ENCODE assay signal across 19 cellular contexts in genomic region chr16:56974549-56975300, GRCh38. TPM values are rescaled to one million over a fixed set of nuclear protein-coding genes. Genes with fewer than 3 reads are reported as not detected.
DNase-seq lines count a peak whose midpoint lies in the region; ATAC-seq, FAIRE-seq and TF ChIP-seq lines count a peak whose summit lies in the region.
"Had no signal": no experiment of that assay in that cellular context is flagged by ENCODE, and none has a peak within 500 bp of the region (broad histone marks: within the 10 kb centered on the region; RNA-seq: fewer than 3 reads in every experiment).

No MANE protein-coding gene starts in this region.

- no peaks in the 10 kb centered on the region for H3K9me1 ChIP-seq in K562 (ENCODE audit: control insufficient read depth, insufficient read depth, low read length)

- FAIRE-seq in K562 (lab: Jason Lieb, UNC) = no peak
- FAIRE-seq: bronchial epithelial cell had no signal

- H3K27ac Mint-ChIP-seq in CD4-positive, alpha-beta memory T cell = peak overlapping the region in 4 of 7 donors; percentile 30 to 70 (median 54)
- H3K27ac Mint-ChIP-seq in nephron progenitor cell = no peak overlapping the region
- H3K27ac Mint-ChIP-seq: GM23338 had no signal

- CTCF ChIA-PET in CD4-positive, alpha-beta memory T cell (lab: Charles Lee; ENCODE audit: partially characterized antibody) = interaction anchor here (2.9 to 3.8 kb wide), 2 partner anchors 10 to 11 kb away, joined by 18 to 19 read pairs; no protein-coding TSS in a partner anchor
- CTCF ChIA-PET in K562 (lab: Yijun Ruan, JAX; ENCODE audit: low intra/inter-chr PET ratio) = no interaction called here

- peak overlapping the region in 1 of 11 experiments; percentile 4; a peak in 1 of 22 replicates for H3K27ac ChIP-seq in BLaER1 treated with 17β-estradiol and CSF1 and Interleukin-3, amounts not matched to agents 10 nM and 100 nM
- H3K27ac ChIP-seq in CD4-positive, alpha-beta memory T cell (ENCODE audit: low read depth, low read length) = no peak overlapping the region
- no peak overlapping the region for H3K27ac ChIP-seq in K562 (ENCODE audit: extremely low read depth, low read depth, low read length)
- H3K27ac ChIP-seq: dorsolateral prefrontal cortex had no signal

- H3K4me2 ChIP-seq in BLaER1 treated with 17β-estradiol and CSF1 and Interleukin-3, amounts not matched to agents 10 nM and 100 nM = peak overlapping the region; percentile 14 to 60 (median 39); a peak in 20 of 22 replicates
- H3K4me2 ChIP-seq in K562 (ENCODE audit: insufficient read depth, low read length) = no peak overlapping the region
- H3K4me2 ChIP-seq: GM23338 had no signal

- H3K79me2 ChIP-seq in K562 (ENCODE audit: control insufficient read depth, insufficient read depth, low read length) = no peaks in the 10 kb centered on the region

- POLR2A ChIA-PET in CD4-positive, alpha-beta memory T cell (lab: Charles Lee; ENCODE audit: partially characterized antibody) = interaction anchor here (1.0 to 5.3 kb wide), 3 partner anchors 9 to 13 kb away, joined by 3 to 26 read pairs (median 5); partner anchors contain the start of gene NLRC5
- POLR2A ChIA-PET in K562 (lab: Yijun Ruan, JAX) = interaction anchor here (0.5 to 1.1 kb wide), 3 partner anchors 28 to 193 kb away, joined by 3 to 5 read pairs (median 3); no protein-coding TSS in a partner anchor

- peak; percentile 17; the same call in 1 of the 3 replicates for ATAC-seq in K562
- ATAC-seq: GM23338 had no signal

- no peak for DNase-seq in CD4-positive, alpha-beta memory T cell
- DNase-seq in NOMO-1 treated with DMSO at 0.1 percent for 48 hours (lab: John Stamatoyannopoulos, UW; ENCODE audit: unreplicated experiment) (peak; percentile 29), K562 (ENCODE audit: extremely low read depth in 1 of 4, low spot score in 3 of 4) (no peak), HuH-7 (ENCODE audit: low spot score) (no peak), NCI-H2196 treated with DMSO at 0.1 percent for 48 hours (lab: John Stamatoyannopoulos, UW; ENCODE audit: unreplicated experiment) (no peak), nephron progenitor cell (no peak)
- DNase-seq: activated CD4-positive, alpha-beta T cell treated with anti-CD3 and anti-CD28 coated beads, Interleukin-2, amount 50 U/mL, for 1 hour; AML-193; DMS153; dorsolateral prefrontal cortex; NCI-H1694 treated with DMSO at 0.1 percent for 48 hours; NCI-H446 treated with DMSO at 0.1 percent for 48 hours; NK-92 treated with Interleukin-12 subunit alpha and Interleukin-12 subunit beta, amount 100 ng/mL, for 24 hours; stimulated activated CD4-positive, alpha-beta T cell treated with anti-CD3 and anti-CD28 coated beads, Interleukin-4, amount 100 ng/mL, for 24 hours had no signal

- H3K36me3 ChIP-seq in BLaER1 treated with 17β-estradiol and CSF1 and Interleukin-3, amounts not matched to agents 10 nM and 100 nM = no peaks in the 10 kb centered on the region
- H3K36me3 ChIP-seq in CD4-positive, alpha-beta memory T cell (ENCODE audit: insufficient read depth, low read length) = no peaks in the 10 kb centered on the region
- no peaks in the 10 kb centered on the region for H3K36me3 ChIP-seq in K562 (ENCODE audit: control insufficient read depth, insufficient read depth, low read length)

- intact Hi-C loops in CD4-positive, alpha-beta memory T cell (cut with micrococcal nuclease) = no loop called here
- intact Hi-C loops in K562 (cut with micrococcal nuclease) = no loop called here

- peak overlapping the region; percentile 54 for H2AFZ ChIP-seq in K562 (ENCODE audit: low read depth, low read length)
- H2AFZ ChIP-seq: GM23338 had no signal

- peaks cover 0 to 4% (median 0%) of the 10 kb centered on the region in 11 experiments; a peak in 4 of 22 replicates for H3K9me3 ChIP-seq in BLaER1 treated with 17β-estradiol and CSF1 and Interleukin-3, amounts not matched to agents 10 nM and 100 nM (replicated peaks in 1 of 11)
- no peaks in the 10 kb centered on the region for H3K9me3 ChIP-seq in CD4-positive, alpha-beta memory T cell (ENCODE audit: control insufficient read depth in 1 of 2, low read length in 2 of 2)
- peaks cover 2% of the 10 kb centered on the region for H3K9me3 ChIP-seq in K562 (replicated peaks; ENCODE audit: control insufficient read depth, insufficient read depth, low read depth, low read length)

- peaks cover 21 to 53% (median 33%) of the 10 kb centered on the region in 4 donors for H3K4me1 Mint-ChIP-seq in CD4-positive, alpha-beta memory T cell
- no peaks in the 10 kb centered on the region for H3K4me1 Mint-ChIP-seq in nephron progenitor cell
- H3K4me1 Mint-ChIP-seq: GM23338 had no signal

- in situ Hi-C loops in K562 (cut with MboI) = no loop called here

- TF ChIP-seq CTCF in K562 (IDR thresholded peaks at IDR 0.05 in 2 of 3, conservative IDR thresholded peaks at IDR 0.05 in 1 of 3; ENCODE audit: insufficient read depth in 2 of 3, low read depth in 1 of 3, low read length in 3 of 3) = no peak
- no peak for TF ChIP-seq CTCF in nephron progenitor cell (IDR thresholded peaks at IDR 0.05)

- 5% methylated on average over 9 of the region's 9 CpGs for WGBS in K562 (ENCODE audit: insufficient coverage, low coverage, missing lambda C conversion rate)

- no peak overlapping the region for H3K4me3 ChIP-seq in BLaER1 treated with 17β-estradiol and CSF1 and Interleukin-3, amounts not matched to agents 10 nM and 100 nM
- H3K4me3 ChIP-seq in CD4-positive, alpha-beta memory T cell (ENCODE audit: low read length in 2 of 2) = no peak overlapping the region
- H3K4me3 ChIP-seq in K562 = no peak overlapping the region
- H3K4me3 ChIP-seq: dorsolateral prefrontal cortex, GM23338 had no signal

- H3K9ac ChIP-seq in BLaER1 treated with 17β-estradiol and CSF1 and Interleukin-3, amounts not matched to agents 10 nM and 100 nM = 0 out of 22 replicates have a peak overlapping the region, but pooled peaks of 1 of the 11 experiments have one; percentile 33
- no peak overlapping the region for H3K9ac ChIP-seq in K562 (ENCODE audit: insufficient read depth in 1 of 2, low read depth in 2 of 2, low read length in 2 of 2)

- no peaks in the 10 kb centered on the region for H3K27me3 ChIP-seq in BLaER1 treated with 17β-estradiol and CSF1 and Interleukin-3, amounts not matched to agents 10 nM and 100 nM
- H3K27me3 ChIP-seq in CD4-positive, alpha-beta memory T cell (ENCODE audit: insufficient read depth, low read length) = no peaks in the 10 kb centered on the region
- H3K27me3 ChIP-seq in K562 (ENCODE audit: control insufficient read depth in 2 of 2, insufficient read depth in 2 of 2, low read length in 2 of 2) = peaks cover 33 to 69% of the 10 kb centered on the region in 2 experiments; a peak in 4 of 5 replicates
- H3K27me3 ChIP-seq: dorsolateral prefrontal cortex had no signal

- no peaks in the 10 kb centered on the region for H3K9me3 Mint-ChIP-seq in CD4-positive, alpha-beta memory T cell
- H3K9me3 Mint-ChIP-seq in nephron progenitor cell = peaks cover 7% of the 10 kb centered on the region
- H3K9me3 Mint-ChIP-seq: activated naive CD4-positive, alpha-beta T cell treated with anti-CD3 and anti-CD28 coated beads, Interleukin-2, amount 50 U/mL, for 72 hours; T-helper 2 cell treated with Interferon-gamma antibody and Interleukin-4, amounts not matched to agents 5 μg/mL and 100 μg/mL, for 36 hours had no signal

- no peak for TF ChIP-seq EP300 in K562 (IDR thresholded peaks at IDR 0.05; ENCODE audit: low read length)

- H3K4me1 ChIP-seq in BLaER1 treated with 17β-estradiol and CSF1 and Interleukin-3, amounts not matched to agents 10 nM and 100 nM = peaks cover 30 to 84% (median 79%) of the 10 kb centered on the region in 10 experiments
- peaks cover 26% of the 10 kb centered on the region for H3K4me1 ChIP-seq in CD4-positive, alpha-beta memory T cell (ENCODE audit: insufficient read depth, low read length)
- peaks cover 0 to 5% of the 10 kb centered on the region in 2 experiments; a peak in 4 of 5 replicates for H3K4me1 ChIP-seq in K562 (replicated peaks in 1 of 2; ENCODE audit: control insufficient read depth in 2 of 2, insufficient read depth in 2 of 2, low read length in 2 of 2)

- no peak for TF ChIP-seq POLR2A in K562 (conservative IDR thresholded peaks at IDR 0.05)

- no peaks in the 10 kb centered on the region for H3K36me3 Mint-ChIP-seq in CD4-positive, alpha-beta memory T cell
- H3K36me3 Mint-ChIP-seq in nephron progenitor cell (ENCODE audit: low read depth) = no peaks in the 10 kb centered on the region

- BruUV-seq in K562 (replicated peaks; lab: Mats Ljungman, UMichigan) = no TSS peak

- no peaks in the 10 kb centered on the region for H4K20me1 ChIP-seq in BLaER1 treated with 17β-estradiol and CSF1 and Interleukin-3, amounts not matched to agents 10 nM and 100 nM
- no peaks in the 10 kb centered on the region for H4K20me1 ChIP-seq in K562 (replicated peaks; ENCODE audit: control insufficient read depth, insufficient read depth, low read length)

- H3K4me3 Mint-ChIP-seq in CD4-positive, alpha-beta memory T cell = no peak overlapping the region
- no peak overlapping the region for H3K4me3 Mint-ChIP-seq in nephron progenitor cell
- H3K4me3 Mint-ChIP-seq: GM23338; T-helper 2 cell treated with Interferon-gamma antibody and Interleukin-4, amounts not matched to agents 5 μg/mL and 100 μg/mL, for 36 hours had no signal

- H3K27me3 Mint-ChIP-seq in CD4-positive, alpha-beta memory T cell = no peaks in the 10 kb centered on the region
- H3K27me3 Mint-ChIP-seq in nephron progenitor cell (ENCODE audit: low read depth, poor library complexity) = peaks cover 28% of the 10 kb centered on the region

- TF ChIP-seq RAD21 in K562 (CRISPR knock-in tag; conservative IDR thresholded peaks at IDR 0.05 in 1 of 2, IDR thresholded peaks at IDR 0.05 in 1 of 2) = no peak

RNA-seq across cellular contexts. Expression of gene CETP, which starts 13.0 kb away (rescaled TPM):
- not detected for total RNA-seq in CD4-positive, alpha-beta memory T cell
- polyA plus RNA-seq in CD4-positive, alpha-beta memory T cell = under 1 TPM in 1 of 2 donors, not detected in 1; 0.14 TPM
- 0.37 TPM in 1 of 2 replicates, not detected in the other for total RNA-seq in K562 (2011; cell fraction: chromatin; rRNA removed; ENCODE audit: low replicate concordance)
- total RNA-seq in K562 (2011; cell fraction: nucleolus; rRNA removed) = 0.17 TPM in 1 of 2 replicates, not detected in the other
- total RNA-seq in K562 (2011; cell fraction: nucleoplasm; rRNA removed) = not detected in 2 replicates
- total RNA-seq in K562 (2014; rRNA removed) (not detected in 2 replicates), K562 (2014; rRNA removed; fragmentation: Illumina TruSeq; extraction: Trizol) (not detected in 2 replicates), K562 (2015; rRNA removed; fragmentation: Illumina TruSeq; extraction: Trizol) (not detected in 2 replicates), K562 (2021) (not detected in 2 replicates)
- polyA plus RNA-seq in K562 (2011; rRNA removed) (0.05 TPM in 1 of 2 replicates, not detected in the other), K562 (2014; fragmentation: Illumina TruSeq; extraction: Trizol) (not detected in 2 replicates), K562 (2014; fragmentation: Nextera tagmentation; extraction: Ambion mirVana) (under 1 TPM in 1 of 2 experiments, not detected in 1; 0.07 TPM), K562 (2014; rRNA removed) (0.11 TPM in 1 of 2 replicates, not detected in the other)
- polyA plus RNA-seq in K562 (2011; cell fraction: cytosol; rRNA removed) = 0.06 TPM in 1 of 2 replicates, not detected in the other
- 0.06 and 0.30 TPM in 2 replicates for polyA plus RNA-seq in K562 (2011; cell fraction: nucleus; rRNA removed)
- polyA plus RNA-seq in K562 (2012) = 0.06 TPM in 1 of 2 replicates, not detected in the other
- not detected in 2 replicates for polyA minus RNA-seq in K562 (2011; rRNA and poly(A)+ RNA removed)
- polyA minus RNA-seq in K562 (2011; cell fraction: cytosol; rRNA and poly(A)+ RNA removed) = not detected in 2 replicates
- not detected in 2 replicates for polyA minus RNA-seq in K562 (2011; cell fraction: nucleus; rRNA and poly(A)+ RNA removed)
- total RNA-seq: activated naive CD4-positive, alpha-beta T cell treated with anti-CD3 and anti-CD28 coated beads, Interleukin-2, amount 50 U/mL, for 72 hours; bronchial epithelial cell; GM23338 had no signal
- polyA plus RNA-seq: GM23338 had no signal

RNA-seq across cellular contexts. Expression of gene NLRC5, which starts 14.6 kb away (rescaled TPM):
- total RNA-seq in CD4-positive, alpha-beta memory T cell = 100 to 1,000 TPM; 416 to 457 TPM
- 100 to 1,000 TPM in 1 of 2 donors, 10 to 100 TPM in 1; 41.6 to 151 TPM for polyA plus RNA-seq in CD4-positive, alpha-beta memory T cell
- total RNA-seq in K562 (2011; cell fraction: chromatin; rRNA removed; ENCODE audit: low replicate concordance) = 0.30 TPM in 1 of 2 replicates, not detected in the other
- 0.26 and 1.0 TPM in 2 replicates for total RNA-seq in K562 (2011; cell fraction: nucleolus; rRNA removed)
- not detected in 2 replicates for total RNA-seq in K562 (2011; cell fraction: nucleoplasm; rRNA removed)
- total RNA-seq in K562 (2014; rRNA removed) = 0.59 TPM in 1 of 2 replicates, not detected in the other
- 0.06 TPM in 1 of 2 replicates, not detected in the other for total RNA-seq in K562 (2014; rRNA removed; fragmentation: Illumina TruSeq; extraction: Trizol)
- total RNA-seq in K562 (2015; rRNA removed; fragmentation: Illumina TruSeq; extraction: Trizol) = not detected in 2 replicates
- total RNA-seq in K562 (2021) = 0.71 and 0.89 TPM in 2 replicates
- polyA plus RNA-seq in K562 (2011; rRNA removed) = 0.26 TPM in 1 of 2 replicates, not detected in the other
- polyA plus RNA-seq in K562 (2011; cell fraction: cytosol; rRNA removed) = 0.03 TPM in 1 of 2 replicates, not detected in the other
- 0.11 and 0.18 TPM in 2 replicates for polyA plus RNA-seq in K562 (2011; cell fraction: nucleus; rRNA removed)
- polyA plus RNA-seq in K562 (2012) = 0.12 and 0.29 TPM in 2 replicates
- polyA plus RNA-seq in K562 (2014; fragmentation: Illumina TruSeq; extraction: Trizol) = not detected in 2 replicates
- not detected for polyA plus RNA-seq in K562 (2014; fragmentation: Nextera tagmentation; extraction: Ambion mirVana)
- polyA plus RNA-seq in K562 (2014; rRNA removed) = not detected in 2 replicates
- polyA minus RNA-seq in K562 (2011; rRNA and poly(A)+ RNA removed) = 0.42 TPM in 1 of 2 replicates, not detected in the other
- 1.2 TPM in 1 of 2 replicates, not detected in the other for polyA minus RNA-seq in K562 (2011; cell fraction: cytosol; rRNA and poly(A)+ RNA removed)
- polyA minus RNA-seq in K562 (2011; cell fraction: nucleus; rRNA and poly(A)+ RNA removed) = 0.94 TPM in 1 of 2 replicates, not detected in the other

RNA-seq across cellular contexts. Expression of gene HERPUD1, which starts 42.8 kb away (rescaled TPM):
- 100 to 1,000 TPM; 130 to 136 TPM for total RNA-seq in CD4-positive, alpha-beta memory T cell
- 100 to 1,000 TPM; 110 to 201 TPM for polyA plus RNA-seq in CD4-positive, alpha-beta memory T cell
- 163 and 256 TPM in 2 replicates for total RNA-seq in K562 (2011; cell fraction: chromatin; rRNA removed; ENCODE audit: low replicate concordance)
- total RNA-seq in K562 (2011; cell fraction: nucleolus; rRNA removed) = 127 and 147 TPM in 2 replicates
- 170 and 203 TPM in 2 replicates for total RNA-seq in K562 (2011; cell fraction: nucleoplasm; rRNA removed)
- 25.8 and 26.8 TPM in 2 replicates for total RNA-seq in K562 (2014; rRNA removed)
- total RNA-seq in K562 (2014; rRNA removed; fragmentation: Illumina TruSeq; extraction: Trizol) = 49.3 and 65.4 TPM in 2 replicates
- 18.1 and 19.2 TPM in 2 replicates for total RNA-seq in K562 (2015; rRNA removed; fragmentation: Illumina TruSeq; extraction: Trizol)
- 54.4 and 60.7 TPM in 2 replicates for total RNA-seq in K562 (2021)
- polyA plus RNA-seq in K562 (2011; rRNA removed) = 50.0 and 90.9 TPM in 2 replicates
- polyA plus RNA-seq in K562 (2011; cell fraction: cytosol; rRNA removed) = 36.4 and 59.0 TPM in 2 replicates
- polyA plus RNA-seq in K562 (2011; cell fraction: nucleus; rRNA removed) = 92.5 and 115 TPM in 2 replicates
- polyA plus RNA-seq in K562 (2012) = 28.0 and 112 TPM in 2 replicates
- polyA plus RNA-seq in K562 (2014; fragmentation: Illumina TruSeq; extraction: Trizol) = 57.8 and 60.7 TPM in 2 replicates
- 10 to 100 TPM; 14.2 to 17.8 TPM for polyA plus RNA-seq in K562 (2014; fragmentation: Nextera tagmentation; extraction: Ambion mirVana)
- polyA plus RNA-seq in K562 (2014; rRNA removed) = 32.0 and 37.4 TPM in 2 replicates
- polyA minus RNA-seq in K562 (2011; rRNA and poly(A)+ RNA removed) = 49.2 and 70.6 TPM in 2 replicates
- polyA minus RNA-seq in K562 (2011; cell fraction: cytosol; rRNA and poly(A)+ RNA removed) = 36.1 and 42.5 TPM in 2 replicates
- polyA minus RNA-seq in K562 (2011; cell fraction: nucleus; rRNA and poly(A)+ RNA removed) = 36.1 and 75.2 TPM in 2 replicates

Comparison
In these comparisons a context has a peak if more than half of its experiments do, and no peak if none do; other contexts are left out.
1. RNA of gene NLRC5, which starts 14.6 kb away (total RNA-seq): 416 to 457 TPM in CD4-positive, alpha-beta memory T cell; 0.06 to 1.0 TPM in K562; every median in the first group is over 100 times any median in the second.